In genomic region chr6:16752206-16752867, GRCh38 we compare ENCODE assay signal across 1 cellular context.
TF ChIP-seq lines count a peak whose summit lies in the region.

No MANE protein-coding gene starts in this region.

TF ChIP-seq in HCT116, 20 proteins besides CTCF, POLR2A, EP300 and RAD21 (continued from another document):
- TF ChIP-seq ZBTB33 (IDR thresholded peaks at IDR 0.05; ENCODE audit: extremely low read depth, insufficient replicate concordance, low read length) (no peak), SP1 (IDR thresholded peaks at IDR 0.05; ENCODE audit: low read depth) (peak; percentile 73), TCF7L2 (IDR thresholded peaks at IDR 0.05; ENCODE audit: borderline replicate concordance, extremely low read depth, insufficient read depth, insufficient read length) (no peak), ELF1 (IDR thresholded peaks at IDR 0.05; ENCODE audit: borderline replicate concordance, low read depth) (peak; percentile 49; the same call in 1 of the 2 replicates), EGR1 (IDR thresholded peaks at IDR 0.05; ENCODE audit: low read depth) (no peak), MAX (IDR thresholded peaks at IDR 0.05) (no peak; the same call in 1 of the 2 replicates), CBX3 (IDR thresholded peaks at IDR 0.05; ENCODE audit: low read depth) (peak; percentile 58; the same call in 1 of the 2 replicates), JUND (IDR thresholded peaks at IDR 0.05) (peak; percentile 92), REST (IDR thresholded peaks at IDR 0.05; ENCODE audit: low read depth) (no peak), EZH2 (IDR thresholded peaks at IDR 0.05) (no peak), ATF3 (IDR thresholded peaks at IDR 0.05) (peak; percentile 58)
TF ChIP-seq in HCT116: peak in this region for 10.
